In the genomic region with DNA sequence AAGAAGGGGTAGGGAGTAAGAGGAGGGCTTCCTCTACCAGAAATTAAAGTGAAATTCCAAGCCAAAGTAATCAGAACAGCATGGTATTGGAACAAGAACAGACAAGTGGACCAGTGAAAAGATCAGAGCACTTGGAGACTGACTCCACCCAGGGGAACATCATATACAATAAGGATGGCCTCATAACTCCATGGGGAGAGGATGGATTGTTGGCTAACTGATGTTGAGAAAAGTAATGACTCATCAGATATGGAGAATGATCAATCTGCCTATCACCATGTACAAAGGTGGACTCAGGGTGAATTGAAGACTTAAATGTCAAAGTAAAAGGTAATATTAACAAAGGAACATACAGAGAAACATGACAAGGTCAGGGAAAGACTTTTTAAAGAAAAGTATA, we compare ENCODE assay signal across 20 cellular contexts. TPM values are rescaled to one million over a fixed set of nuclear protein-coding genes. Genes with fewer than 3 reads are reported as not detected.
DNase-seq lines count a peak whose midpoint lies in the region; ATAC-seq, FAIRE-seq and TF ChIP-seq lines count a peak whose summit lies in the region.
"Had no signal": no experiment of that assay in that cellular context is flagged by ENCODE, and none has a peak within 500 bp of the region (broad histone marks: within the 10 kb centered on the region; RNA-seq: fewer than 3 reads in every experiment).

No MANE protein-coding gene starts in this region.

- peaks cover 3% of the 10 kb centered on the region; the same call in 1 of the 2 replicates for H4K20me1 ChIP-seq in K562 (replicated peaks; ENCODE audit: control insufficient read depth, insufficient read depth, low read length)

- H3K79me2 ChIP-seq in K562 (ENCODE audit: control insufficient read depth, insufficient read depth, low read length): no peaks in the 10 kb centered on the region

- H3K36me3 ChIP-seq in K562 (ENCODE audit: control insufficient read depth, insufficient read depth, low read length): no peaks in the 10 kb centered on the region
- H3K36me3 ChIP-seq in gastrocnemius medialis: no peaks in the 10 kb centered on the region
- H3K36me3 ChIP-seq: BE2C, HAP-1 had no signal

- H3K4me2 ChIP-seq in A549: peak overlapping the region; percentile 4; the same call in 2 of the 3 replicates
- no peak overlapping the region for H3K4me2 ChIP-seq in K562 (ENCODE audit: insufficient read depth, low read length)

- FAIRE-seq in A549 (lab: Jason Lieb, UNC): no peak
- no peak for FAIRE-seq in K562 (lab: Jason Lieb, UNC)
- FAIRE-seq: D721Med, GM12892, GM18507 had no signal

- no peak for TF ChIP-seq POLR2A in A549 (IDR thresholded peaks at IDR 0.05; ENCODE audit: low read length)
- no peak for TF ChIP-seq POLR2A in K562 (conservative IDR thresholded peaks at IDR 0.05)
- TF ChIP-seq POLR2A in gastrocnemius medialis (IDR thresholded peaks at IDR 0.05): no peak

- intact Hi-C loops in K562 (cut with micrococcal nuclease) (no loop called here), gastrocnemius medialis (cut with DNase I; ENCODE audit: low total_unique reads) (no loop called here)

- H3K27ac ChIP-seq in A549 (peak overlapping the region in 1 of 2 experiments; percentile 64; a peak in 3 of 6 replicates), K562 (ENCODE audit: extremely low read depth, low read depth, low read length) (no peak overlapping the region), gastrocnemius medialis (peak overlapping the region in 3 of 4 donors; percentile 12 to 57 (median 46))
- H3K27ac ChIP-seq: GM23248 had no signal

- ATAC-seq in A549: peak in 1 of 2 experiments; percentile 7; a peak in 1 of 6 replicates
- ATAC-seq in K562: no peak
- ATAC-seq in gastrocnemius medialis: no peak

- H3K9me1 ChIP-seq in K562 (ENCODE audit: control insufficient read depth, insufficient read depth, low read length): no peaks in the 10 kb centered on the region

- no peak overlapping the region for H3K4me3 ChIP-seq in A549
- no peak overlapping the region for H3K4me3 ChIP-seq in K562
- no peak overlapping the region for H3K4me3 ChIP-seq in fibroblast of mammary gland (ENCODE audit: control insufficient read depth, low read depth, low read length)
- H3K4me3 ChIP-seq in gastrocnemius medialis: no peak overlapping the region
- H3K4me3 ChIP-seq: GM23248, HAP-1 had no signal

- no peak overlapping the region for H3K9ac ChIP-seq in K562 (ENCODE audit: insufficient read depth in 1 of 2, low read depth in 2 of 2, low read length in 2 of 2)
- H3K9ac ChIP-seq: GM23248 had no signal

- H3K9me3 ChIP-seq in A549: no peaks in the 10 kb centered on the region
- no peaks in the 10 kb centered on the region for H3K9me3 ChIP-seq in K562 (replicated peaks; ENCODE audit: control insufficient read depth, insufficient read depth, low read depth, low read length)
- no peaks in the 10 kb centered on the region for H3K9me3 ChIP-seq in gastrocnemius medialis
- H3K9me3 ChIP-seq: BE2C, Caco-2, HAP-1 had no signal

- no peak for TF ChIP-seq EP300 in A549 (IDR thresholded peaks at IDR 0.05)
- no peak for TF ChIP-seq EP300 in K562 (IDR thresholded peaks at IDR 0.05; ENCODE audit: low read length)

- DNase-seq in A549 (ENCODE audit: low read depth in 1 of 2, low spot score in 1 of 2) (no peak), K562 (ENCODE audit: extremely low read depth in 1 of 4, low spot score in 3 of 4) (no peak), fibroblast of mammary gland (ENCODE audit: low read depth) (peak; percentile 13), gastrocnemius medialis (no peak), NCI-H82 treated with DMSO at 0.1 percent for 48 hours (lab: John Stamatoyannopoulos, UW; ENCODE audit: unreplicated experiment) (no peak), AG08395 (ENCODE audit: low spot score) (no peak), G401 (ENCODE audit: low spot score) (no peak)
- DNase-seq: 8988T; BE2C; C1 segment of cervical spinal cord; Caco-2; CD4-positive, CD25-positive, alpha-beta regulatory T cell; CD8-positive, alpha-beta memory T cell; GDM1; GM23248 had no signal

- TF ChIP-seq CTCF in A549 (IDR thresholded peaks at IDR 0.05) (no peak), K562 (IDR thresholded peaks at IDR 0.05 in 2 of 3, conservative IDR thresholded peaks at IDR 0.05 in 1 of 3; ENCODE audit: insufficient read depth in 2 of 3, low read depth in 1 of 3, low read length in 3 of 3) (no peak), fibroblast of mammary gland (conservative IDR thresholded peaks at IDR 0.05; ENCODE audit: control insufficient read depth, insufficient read depth, low read depth, low read length) (no peak), gastrocnemius medialis (IDR thresholded peaks at IDR 0.05 in 4 of 5, conservative IDR thresholded peaks at IDR 0.05 in 1 of 5) (no peak)

- H3K27me3 ChIP-seq in K562 (ENCODE audit: control insufficient read depth in 2 of 2, insufficient read depth in 2 of 2, low read length in 2 of 2) (peaks cover 11 to 40% of the 10 kb centered on the region in 2 experiments; a peak in 3 of 5 replicates), gastrocnemius medialis (no peaks in the 10 kb centered on the region)
- H3K27me3 ChIP-seq: BE2C had no signal

- POLR2A ChIA-PET in A549 (lab: Yijun Ruan, JAX): interaction anchor here (1.0 kb wide), 1 partner anchor 223 kb away, joined by 3 read pairs; no protein-coding TSS in a partner anchor
- POLR2A ChIA-PET in K562 (lab: Yijun Ruan, JAX): no interaction called here

- CTCF ChIA-PET in A549 (lab: Yijun Ruan, JAX) (no interaction called here), K562 (lab: Yijun Ruan, JAX; ENCODE audit: low intra/inter-chr PET ratio) (no interaction called here)

- in situ Hi-C loops in K562 (cut with MboI): no loop called here
- in situ Hi-C loops in gastrocnemius medialis (cut with MboI; ENCODE audit: low sequenced_read_pairs in 4 of 4): no loop called here
- in situ Hi-C loops in G401 (cut with HindIII; ENCODE audit: low sequenced_read_pairs): no loop called here

- TF ChIP-seq RAD21 in A549 (conservative IDR thresholded peaks at IDR 0.05 in 1 of 2, IDR thresholded peaks at IDR 0.05 in 1 of 2): no peak
- TF ChIP-seq RAD21 in K562 (CRISPR knock-in tag; conservative IDR thresholded peaks at IDR 0.05 in 1 of 2, IDR thresholded peaks at IDR 0.05 in 1 of 2): no peak

- BruUV-seq in K562 (replicated peaks; lab: Mats Ljungman, UMichigan): no TSS peak

- H3K4me1 ChIP-seq in A549: peaks cover 80% of the 10 kb centered on the region
- peaks cover 0 to 7% of the 10 kb centered on the region in 2 experiments; a peak in 1 of 5 replicates for H3K4me1 ChIP-seq in K562 (replicated peaks in 1 of 2; ENCODE audit: control insufficient read depth in 2 of 2, insufficient read depth in 2 of 2, low read length in 2 of 2)
- H3K4me1 ChIP-seq in gastrocnemius medialis: peaks cover 26 to 41% of the 10 kb centered on the region in 2 donors
- H3K4me1 ChIP-seq: BE2C, HAP-1 had no signal

- H2AFZ ChIP-seq in K562 (ENCODE audit: low read depth, low read length): no peak overlapping the region
- H2AFZ ChIP-seq: GM23248 had no signal

TF ChIP-seq in A549, 52 proteins besides CTCF, POLR2A, EP300 and RAD21 (continues in another document):
- TF ChIP-seq, protein P1, sequence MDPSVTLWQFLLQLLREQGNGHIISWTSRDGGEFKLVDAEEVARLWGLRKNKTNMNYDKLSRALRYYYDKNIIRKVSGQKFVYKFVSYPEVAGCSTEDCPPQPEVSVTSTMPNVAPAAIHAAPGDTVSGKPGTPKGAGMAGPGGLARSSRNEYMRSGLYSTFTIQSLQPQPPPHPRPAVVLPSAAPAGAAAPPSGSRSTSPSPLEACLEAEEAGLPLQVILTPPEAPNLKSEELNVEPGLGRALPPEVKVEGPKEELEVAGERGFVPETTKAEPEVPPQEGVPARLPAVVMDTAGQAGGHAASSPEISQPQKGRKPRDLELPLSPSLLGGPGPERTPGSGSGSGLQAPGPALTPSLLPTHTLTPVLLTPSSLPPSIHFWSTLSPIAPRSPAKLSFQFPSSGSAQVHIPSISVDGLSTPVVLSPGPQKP (IDR thresholded peaks at IDR 0.05; ENCODE audit: low read depth, low read length): no peak
- no peak for TF ChIP-seq ZNF302 (CRISPR knock-in tag; IDR thresholded peaks at IDR 0.05)

TF ChIP-seq in K562, 482 proteins besides CTCF, POLR2A, EP300 and RAD21:
- no peak for TF ChIP-seq HDAC3 (IDR thresholded peaks at IDR 0.05; ENCODE audit: borderline replicate concordance, partially characterized antibody)
- no peak for TF ChIP-seq MYC (IDR thresholded peaks at IDR 0.05; ENCODE audit: low read depth, low read length)
- TF ChIP-seq MYC (CRISPR knock-in tag; IDR thresholded peaks at IDR 0.05; ENCODE audit: borderline replicate concordance, low read depth): no peak
- no peak for TF ChIP-seq SIN3B (IDR thresholded peaks at IDR 0.05; ENCODE audit: low read depth)
- TF ChIP-seq HDAC1 (IDR thresholded peaks at IDR 0.05): no peak
- peak; percentile 47; the same call in 1 of the 2 replicates for TF ChIP-seq ZNF316 (IDR thresholded peaks at IDR 0.05)
- 0 out of 2 replicates have a peak, but pooled peaks have one; percentile 8 for TF ChIP-seq C11orf30 (IDR thresholded peaks at IDR 0.05; ENCODE audit: low read depth)
- no peak for TF ChIP-seq ZNF311 (CRISPR knock-in tag; IDR thresholded peaks at IDR 0.05)

RNA-seq across cellular contexts. Expression of a gene that starts 12.8 kb away (rescaled TPM):
- polyA plus RNA-seq in A549 (2011; rRNA removed) (57.4 and 65.2 TPM in 2 replicates), A549 (2017; fragmentation: RNase III; extraction: RNeasy Plus Mini Kit Qiagen cat#74134 plus additional on column Dnase treatment) (38.8 to 44.9 TPM (median 41.5 TPM) in 3 replicates), K562 (2011; rRNA removed) (not detected in 2 replicates), K562 (2014; fragmentation: Illumina TruSeq; extraction: Trizol) (not detected in 2 replicates), K562 (2014; fragmentation: Nextera tagmentation; extraction: Ambion mirVana) (not detected), K562 (2014; rRNA removed) (not detected in 2 replicates)
- polyA plus RNA-seq in A549 (2012; cell fraction: cytosol; rRNA removed): 19.0 and 24.2 TPM in 2 replicates
- 35.1 and 53.0 TPM in 2 replicates for polyA plus RNA-seq in A549 (2012; cell fraction: nucleus; rRNA removed)
- polyA minus RNA-seq in A549 (2011; rRNA and poly(A)+ RNA removed): 60.5 and 65.0 TPM in 2 replicates
- not detected in 2 replicates for total RNA-seq in K562 (2011; cell fraction: chromatin; rRNA removed; ENCODE audit: low replicate concordance)
- not detected in 2 replicates for total RNA-seq in K562 (2011; cell fraction: nucleolus; rRNA removed)
- not detected in 2 replicates for total RNA-seq in K562 (2011; cell fraction: nucleoplasm; rRNA removed)
- total RNA-seq in K562 (2014; rRNA removed) (not detected in 2 replicates), K562 (2014; rRNA removed; fragmentation: Illumina TruSeq; extraction: Trizol) (not detected in 2 replicates), K562 (2015; rRNA removed; fragmentation: Illumina TruSeq; extraction: Trizol) (not detected in 2 replicates), K562 (2021) (0.07 TPM in 1 of 2 replicates, not detected in the other), gastrocnemius medialis (10 to 100 TPM; 49.5 to 75.4 (median 58.2) TPM)
- not detected in 2 replicates for polyA plus RNA-seq in K562 (2011; cell fraction: cytosol; rRNA removed)
- not detected in 2 replicates for polyA plus RNA-seq in K562 (2011; cell fraction: nucleus; rRNA removed)
- not detected in 2 replicates for polyA plus RNA-seq in K562 (2012)
- polyA minus RNA-seq in K562 (2011; rRNA and poly(A)+ RNA removed): not detected in 2 replicates
- not detected in 2 replicates for polyA minus RNA-seq in K562 (2011; cell fraction: cytosol; rRNA and poly(A)+ RNA removed)
- not detected in 2 replicates for polyA minus RNA-seq in K562 (2011; cell fraction: nucleus; rRNA and poly(A)+ RNA removed)
- total RNA-seq in G401 (2014; rRNA removed; shearing (Covaris generic)): not detected in 2 replicates
- total RNA-seq: CD8-positive, alpha-beta memory T cell; GM23248; H4 had no signal
- polyA plus RNA-seq: CD8-positive, alpha-beta memory T cell; GM23248 had no signal

Comparison
In these comparisons a context has a peak if more than half of its experiments do, and no peak if none do; other contexts are left out.
1. RNA of a gene that starts 12.8 kb away (total RNA-seq): 49.5 to 75.4 TPM in gastrocnemius medialis; 0.07 TPM in K562 and not detected in G401; every median in the first group is over 10 times any median in the second.